In genomic region chr20:33827629-33828325, GRCh38 we compare ENCODE assay signal across 10 cellular contexts. TPM values are rescaled to one million over a fixed set of nuclear protein-coding genes. Genes with fewer than 3 reads are reported as not detected.
A peak's percentile ranks its signal among the peaks of the same experiment; 100 is the strongest.
DNase-seq lines count a peak whose midpoint lies in the region; ATAC-seq and TF ChIP-seq lines count a peak whose summit lies in the region.
"Had no signal": no experiment of that assay in that cellular context is flagged by ENCODE, and none has a peak within 500 bp of the region (broad histone marks: within the 10 kb centered on the region; RNA-seq: fewer than 3 reads in every experiment).

No MANE protein-coding gene starts in this region.

- H4K91ac ChIP-seq in IMR-90 (ENCODE audit: insufficient read depth, low read depth, low read length) = no peak overlapping the region

- TF ChIP-seq RAD21 in IMR-90 (IDR thresholded peaks at IDR 0.05; ENCODE audit: low read length) = no peak

- intact Hi-C loops in IMR-90 (cut with micrococcal nuclease) = no loop called here

- in situ Hi-C loops in IMR-90 (cut with MboI; ENCODE audit: low sequenced_read_pairs) = no loop called here

- H3K36me3 ChIP-seq in IMR-90 (ENCODE audit: control insufficient read depth, insufficient read depth, low read length) (peaks cover 3% of the 10 kb centered on the region; the same call in 1 of the 2 replicates), RWPE2 (ENCODE audit: low read depth) (peaks cover 29% of the 10 kb centered on the region), skeletal muscle tissue (ENCODE audit: control insufficient read depth in 3 of 3, insufficient read depth in 3 of 3, low read length in 3 of 3) (peaks cover 0 to 2% (median 0%) of the 10 kb centered on the region in 3 donors)

- TF ChIP-seq POLR2A in IMR-90 (IDR thresholded peaks at IDR 0.05; ENCODE audit: low read depth, low read length) = no peak

- H2AK5ac ChIP-seq in IMR-90 (ENCODE audit: low read depth, low read length) = no peak overlapping the region

- H3K23ac ChIP-seq in IMR-90 (ENCODE audit: low read depth, low read length) = no peak overlapping the region

- no peak for TF ChIP-seq CTCF in IMR-90 (conservative IDR thresholded peaks at IDR 0.05; ENCODE audit: low read depth, low read length)
- no peak for TF ChIP-seq CTCF in RWPE2 (IDR thresholded peaks at IDR 0.05; ENCODE audit: poor library complexity, severe bottlenecking)
- no peak for TF ChIP-seq CTCF in fibroblast of pulmonary artery (IDR thresholded peaks at IDR 0.05; ENCODE audit: low read length, missing control alignments)
- no peak for TF ChIP-seq CTCF in GM10248 (IDR thresholded peaks at IDR 0.05; ENCODE audit: control extremely low read depth, extremely low read depth, low read depth, missing control alignments)

- no peaks in the 10 kb centered on the region for H3K27me3 ChIP-seq in IMR-90 (ENCODE audit: control insufficient read depth, insufficient read depth, low read length)
- H3K27me3 ChIP-seq in RWPE2 (ENCODE audit: insufficient read depth, poor library complexity, severe bottlenecking) = no peaks in the 10 kb centered on the region
- H3K27me3 ChIP-seq in skeletal muscle tissue (ENCODE audit: control insufficient read depth in 3 of 3, insufficient read depth in 3 of 3, low read length in 3 of 3) = no peaks in the 10 kb centered on the region
- H3K27me3 ChIP-seq: suprapubic skin had no signal

- no peak overlapping the region for H2BK120ac ChIP-seq in IMR-90 (ENCODE audit: low read depth, low read length)

- H3K18ac ChIP-seq in IMR-90 (ENCODE audit: low read depth, low read length) = no peak overlapping the region

- H3K9ac ChIP-seq in IMR-90 (ENCODE audit: low read depth, low read length) (no peak overlapping the region), skeletal muscle tissue (ENCODE audit: low read depth in 1 of 3, low read length in 3 of 3) (peak overlapping the region; percentile 10 to 51 (median 40))

- H4K5ac ChIP-seq in IMR-90 (ENCODE audit: low read depth, low read length) = no peak overlapping the region

- no peak overlapping the region for H2BK5ac ChIP-seq in IMR-90 (ENCODE audit: low read depth, low read length, poor library complexity, severe bottlenecking)

- no peak overlapping the region for H2AK9ac ChIP-seq in IMR-90 (replicated peaks; ENCODE audit: low read depth, low read length, poor library complexity)

- H3K9me3 ChIP-seq in IMR-90 (ENCODE audit: control insufficient read depth, insufficient read depth, low read length) (no peaks in the 10 kb centered on the region), RWPE2 (ENCODE audit: severe bottlenecking) (no peaks in the 10 kb centered on the region), skeletal muscle tissue (ENCODE audit: control insufficient read depth in 3 of 3, low read length in 3 of 3) (no peaks in the 10 kb centered on the region)
- H3K9me3 ChIP-seq: suprapubic skin had no signal

- no peak overlapping the region for H3K4ac ChIP-seq in IMR-90 (ENCODE audit: low read depth, low read length)

- BruUV-seq in IMR-90 (replicated peaks; lab: Mats Ljungman, UMichigan) = no TSS peak

- H2AFZ ChIP-seq in IMR-90 (replicated peaks; ENCODE audit: low read length, poor library complexity) = no peak overlapping the region

- H3K27ac ChIP-seq in IMR-90 (ENCODE audit: insufficient read depth, low read length) (no peak overlapping the region), RWPE2 (ENCODE audit: poor library complexity, severe bottlenecking) (no peak overlapping the region), skeletal muscle tissue (ENCODE audit: low read depth, low read length) (peak overlapping the region; percentile 66)
- H3K27ac ChIP-seq: suprapubic skin had no signal

- peaks cover 61 to 95% of the 10 kb centered on the region in 2 experiments for H3K79me1 ChIP-seq in IMR-90 (ENCODE audit: low read depth in 1 of 2, low read length in 2 of 2)

- ATAC-seq in IMR-90 (ENCODE audit: low read depth) = 0 out of 2 replicates have a peak, but pooled peaks have one; percentile 21
- 0 out of 3 replicates have a peak, but pooled peaks have one; percentile 4 for ATAC-seq in RWPE2 (ENCODE audit: low read depth)

- H4K20me1 ChIP-seq in IMR-90 (ENCODE audit: insufficient read depth, low read length) = peaks cover 97% of the 10 kb centered on the region

- H4K8ac ChIP-seq in IMR-90 (ENCODE audit: low read depth in 2 of 2, low read length in 2 of 2) = no peak overlapping the region

- no peak overlapping the region for H2BK15ac ChIP-seq in IMR-90 (ENCODE audit: low read depth, low read length)

- dilution Hi-C loops in IMR-90 (cut with HindIII; ENCODE audit: low sequenced_read_pairs, unreplicated experiment) = no loop called here

- H3K4me3 ChIP-seq in IMR-90 (ENCODE audit: insufficient read depth, low read depth, low read length) (no peak overlapping the region), RWPE2 (ENCODE audit: severe bottlenecking) (no peak overlapping the region), fibroblast of pulmonary artery (replicated peaks; ENCODE audit: low read depth, low read length) (no peak overlapping the region), skeletal muscle tissue (ENCODE audit: low read length in 3 of 3) (peak overlapping the region in 2 of 3 donors; percentile 8 to 17)
- H3K4me3 ChIP-seq: suprapubic skin had no signal

- DNase-seq in IMR-90 = peak; percentile 34
- no peak for DNase-seq in RWPE2 (ENCODE audit: low spot score)
- DNase-seq in fibroblast of pulmonary artery (ENCODE audit: low read depth) = peak; percentile 23
- no peak for DNase-seq in NCI-H1436 treated with DMSO at 0.1 percent for 48 hours (lab: John Stamatoyannopoulos, UW)
- no peak for DNase-seq in GM10248 (ENCODE audit: extremely low spot score)
- no peak for DNase-seq in SHP77 treated with DMSO at 0.1 percent for 48 hours (lab: John Stamatoyannopoulos, UW)
- DNase-seq in medulla oblongata (ENCODE audit: extremely low spot score) = no peak
- DNase-seq: NCI-H748 treated with DMSO at 0.1 percent for 48 hours had no signal

- CTCF ChIA-PET in IMR-90 (lab: Yijun Ruan, JAX) = no interaction called here
- CTCF ChIA-PET in GM10248 (lab: Yijun Ruan, JAX) = interaction anchor here (1.2 to 4.0 kb wide), 6 partner anchors 8 to 96 kb away, joined by 3 to 21 read pairs (median 6); partner anchors contain the start of gene ZNF341

- POLR2A ChIA-PET in IMR-90 (lab: Charles Lee; ENCODE audit: unreplicated experiment) = no interaction called here
- POLR2A ChIA-PET in GM10248 (lab: Yijun Ruan, JAX) = no interaction called here

- H3K4me1 ChIP-seq in IMR-90 (ENCODE audit: control insufficient read depth, insufficient read depth, low read length) (peaks cover 30% of the 10 kb centered on the region), RWPE2 (ENCODE audit: insufficient read depth, poor library complexity, severe bottlenecking) (no peaks in the 10 kb centered on the region), skeletal muscle tissue (ENCODE audit: control insufficient read depth in 3 of 3, insufficient read depth in 3 of 3, low read length in 3 of 3) (peaks cover 69 to 77% (median 72%) of the 10 kb centered on the region in 3 donors)

- H3K56ac ChIP-seq in IMR-90 (ENCODE audit: extremely low read depth, insufficient read depth, low read length) = no peak overlapping the region

- no peak overlapping the region for H3K4me2 ChIP-seq in IMR-90 (ENCODE audit: low read depth, low read length)

- WGBS in IMR-90 (ENCODE audit: extremely low coverage in 2 of 2, insufficient read length in 1 of 2), 2 experiments = 80% methylated on average over 1 of the region's 4 CpGs; no CpG with 5 or more reads in 1 of the 2 experiments

- H3K9me1 ChIP-seq in IMR-90 (ENCODE audit: insufficient read depth, low read length) = peaks cover 55% of the 10 kb centered on the region

- no peak overlapping the region for H3K14ac ChIP-seq in IMR-90 (replicated peaks; ENCODE audit: low read depth, low read length)

- no peak overlapping the region for H2BK20ac ChIP-seq in IMR-90 (ENCODE audit: low read depth, low read length)

TF ChIP-seq in IMR-90, 13 proteins besides CTCF, POLR2A, EP300 and RAD21:
- TF ChIP-seq CHD1 (IDR thresholded peaks at IDR 0.05; ENCODE audit: low read depth, low read length) = no peak
- TF ChIP-seq MAFK (IDR thresholded peaks at IDR 0.05; ENCODE audit: low read depth, low read length) = no peak
- TF ChIP-seq RFX5 (IDR thresholded peaks at IDR 0.05; ENCODE audit: low read depth, low read length) = no peak
- TF ChIP-seq USF2 (IDR thresholded peaks at IDR 0.05; ENCODE audit: low read depth, low read length) = no peak
- TF ChIP-seq CEBPB (IDR thresholded peaks at IDR 0.05; ENCODE audit: low read depth, low read length) = no peak
- no peak for TF ChIP-seq SMC3 (IDR thresholded peaks at IDR 0.05; ENCODE audit: low read depth, low read length)
- TF ChIP-seq BHLHE40 (IDR thresholded peaks at IDR 0.05; ENCODE audit: low read depth, low read length) = no peak
- no peak for TF ChIP-seq FOS (IDR thresholded peaks at IDR 0.05; ENCODE audit: low read depth, low read length)
- no peak for TF ChIP-seq NFE2L2 (IDR thresholded peaks at IDR 0.05; ENCODE audit: low read depth, low read length)
- TF ChIP-seq MAZ (IDR thresholded peaks at IDR 0.05; ENCODE audit: borderline replicate concordance, low read depth, low read length) = no peak

RNA-seq across cellular contexts. Expression of gene CHMP4B, which starts 16.6 kb away (rescaled TPM):
- total RNA-seq in IMR-90 (2012; rRNA removed) (30.3 and 40.5 TPM in 2 replicates), skeletal muscle tissue (24.0 TPM)
- polyA plus RNA-seq in IMR-90 (2012; rRNA removed) = 84.7 and 94.8 TPM in 2 replicates
- 61.9 and 77.0 TPM in 2 replicates for polyA plus RNA-seq in IMR-90 (2012; cell fraction: cytosol; rRNA removed)
- 11.4 and 40.7 TPM in 2 replicates for polyA plus RNA-seq in IMR-90 (2012; cell fraction: nucleus; rRNA removed; ENCODE audit: low replicate concordance)

Comparison
In these comparisons a context has a peak if more than half of its experiments do, and no peak if none do; other contexts are left out.
1. DNase-seq: peak in IMR-90 (single experiment) and fibroblast of pulmonary artery (single experiment); none in RWPE2 (single experiment), NCI-H1436 treated with DMSO at 0.1 percent for 48 hours (single experiment), GM10248 (single experiment), SHP77 treated with DMSO at 0.1 percent for 48 hours (single experiment) and medulla oblongata (single experiment).
2. H3K4me3 ChIP-seq: peak in skeletal muscle tissue (2 of 3); none in IMR-90 (single experiment), RWPE2 (single experiment) and fibroblast of pulmonary artery (single experiment).